16 cellular contexts compared by ENCODE assay signal in the genomic region with DNA sequence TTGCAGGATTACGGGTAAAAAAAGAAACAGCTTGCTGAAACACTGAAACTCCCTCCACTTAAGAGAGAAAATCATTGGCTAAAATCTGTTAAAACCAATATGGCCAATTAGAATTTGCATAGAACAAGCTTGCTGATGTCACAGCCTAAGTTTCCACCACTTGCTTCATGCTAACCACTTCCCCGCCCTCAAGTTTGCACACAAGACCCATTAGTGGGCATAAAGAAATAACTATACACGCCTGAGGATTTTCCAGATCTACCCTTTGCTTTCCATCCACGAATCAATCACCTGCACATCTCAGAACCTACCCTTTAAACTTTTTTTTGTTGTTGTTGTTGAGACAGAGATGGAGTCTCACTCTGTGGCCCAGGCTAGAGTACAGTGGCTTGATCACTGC. TPM values are rescaled to one million over a fixed set of nuclear protein-coding genes. Genes with fewer than 3 reads are reported as not detected.
DNase-seq lines count a peak whose midpoint lies in the region; ATAC-seq and TF ChIP-seq lines count a peak whose summit lies in the region.
"Had no signal": no experiment of that assay in that cellular context is flagged by ENCODE, and none has a peak within 500 bp of the region (broad histone marks: within the 10 kb centered on the region; RNA-seq: fewer than 3 reads in every experiment).

No MANE protein-coding gene starts in this region.

- H3K27me3 Mint-ChIP-seq in natural killer cell treated with Interleukin-12 subunit alpha and Interleukin-12 subunit beta and Interleukin-15 and Interleukin-18, amount 100 ng/mL, for 72 hours: no peaks in the 10 kb centered on the region
- H3K27me3 Mint-ChIP-seq in natural killer cell (ENCODE audit: low read depth in 2 of 2): no peaks in the 10 kb centered on the region
- no peaks in the 10 kb centered on the region for H3K27me3 Mint-ChIP-seq in IgD-negative memory B cell
- no peaks in the 10 kb centered on the region for H3K27me3 Mint-ChIP-seq in stimulated activated naive CD8-positive, alpha-beta T cell treated with anti-CD3 and anti-CD28 coated beads, Interleukin-15, Interleukin-2, amounts not matched to agents 100 ng/mL and 50 ng/mL, for 24 hours

- no peak for DNase-seq in natural killer cell treated with Interleukin-12 subunit alpha and Interleukin-12 subunit beta and Interleukin-15 and Interleukin-18, amount 100 ng/mL, for 72 hours (ENCODE audit: low spot score)
- DNase-seq in natural killer cell: no peak
- no peak for DNase-seq in colonic mucosa
- no peak for DNase-seq in NCI-H2227 treated with DMSO at 0.1 percent for 48 hours (lab: John Stamatoyannopoulos, UW)
- DNase-seq in right lobe of liver: no peak
- DNase-seq: EL, lower lobe of right lung, NCI-H1417 had no signal

- H3K4me1 ChIP-seq in colonic mucosa: no peaks in the 10 kb centered on the region
- no peaks in the 10 kb centered on the region for H3K4me1 ChIP-seq in right lobe of liver
- H3K4me1 ChIP-seq: lower lobe of right lung, parathyroid adenoma had no signal

- no peak for TF ChIP-seq CTCF in natural killer cell (IDR thresholded peaks at IDR 0.05)
- no peak for TF ChIP-seq CTCF in colonic mucosa (IDR thresholded peaks at IDR 0.05)
- TF ChIP-seq CTCF in right lobe of liver (IDR thresholded peaks at IDR 0.05): no peak

- ATAC-seq in natural killer cell treated with Interleukin-12 subunit alpha and Interleukin-12 subunit beta and Interleukin-15 and Interleukin-18, amount 100 ng/mL, for 72 hours: peak; percentile 59 to 77
- ATAC-seq in natural killer cell (no peak), GM21576 (IDR thresholded peaks at IDR 0.05; ENCODE audit: unreplicated experiment) (peak; percentile 30), right lobe of liver (no peak)
- ATAC-seq: lower lobe of right lung, SK-N-SH treated with all-trans-retinoic acid at 6 μM for 48 hours had no signal

- H3K36me3 ChIP-seq in colonic mucosa (no peaks in the 10 kb centered on the region), right lobe of liver (no peaks in the 10 kb centered on the region)

- intact Hi-C loops in natural killer cell (cut with micrococcal nuclease) (no loop called here), colonic mucosa (cut with DNase I) (loop anchor here (5.0 kb wide), 1 partner anchor 203 kb away; no protein-coding TSS in a partner anchor), right lobe of liver (cut with DNase I) (no loop called here)

- H3K27me3 ChIP-seq in colonic mucosa (no peaks in the 10 kb centered on the region), right lobe of liver (no peaks in the 10 kb centered on the region)
- H3K27me3 ChIP-seq: hepatocyte, tibial nerve had no signal

- no peaks in the 10 kb centered on the region for H3K36me3 Mint-ChIP-seq in natural killer cell treated with Interleukin-12 subunit alpha and Interleukin-12 subunit beta and Interleukin-15 and Interleukin-18, amount 100 ng/mL, for 72 hours
- H3K36me3 Mint-ChIP-seq in natural killer cell: no peaks in the 10 kb centered on the region
- H3K36me3 Mint-ChIP-seq in IgD-negative memory B cell: no peaks in the 10 kb centered on the region
- peaks cover 63% of the 10 kb centered on the region for H3K36me3 Mint-ChIP-seq in stimulated activated naive CD8-positive, alpha-beta T cell treated with anti-CD3 and anti-CD28 coated beads, Interleukin-15, Interleukin-2, amounts not matched to agents 100 ng/mL and 50 ng/mL, for 24 hours (ENCODE audit: low read depth)

- H3K27ac Mint-ChIP-seq in natural killer cell treated with Interleukin-12 subunit alpha and Interleukin-12 subunit beta and Interleukin-15 and Interleukin-18, amount 100 ng/mL, for 72 hours: peak overlapping the region; percentile 61 to 66
- H3K27ac Mint-ChIP-seq in natural killer cell (no peak overlapping the region), IgD-negative memory B cell (peak overlapping the region in 2 of 3 donors; percentile 46 to 55)
- H3K27ac Mint-ChIP-seq in stimulated activated naive CD8-positive, alpha-beta T cell treated with anti-CD3 and anti-CD28 coated beads, Interleukin-15, Interleukin-2, amounts not matched to agents 100 ng/mL and 50 ng/mL, for 24 hours: peak overlapping the region; percentile 91

- no peaks in the 10 kb centered on the region for H3K9me3 Mint-ChIP-seq in natural killer cell treated with Interleukin-12 subunit alpha and Interleukin-12 subunit beta and Interleukin-15 and Interleukin-18, amount 100 ng/mL, for 72 hours
- H3K9me3 Mint-ChIP-seq in natural killer cell: no peaks in the 10 kb centered on the region
- no peaks in the 10 kb centered on the region for H3K9me3 Mint-ChIP-seq in IgD-negative memory B cell
- no peaks in the 10 kb centered on the region for H3K9me3 Mint-ChIP-seq in stimulated activated naive CD8-positive, alpha-beta T cell treated with anti-CD3 and anti-CD28 coated beads, Interleukin-15, Interleukin-2, amounts not matched to agents 100 ng/mL and 50 ng/mL, for 24 hours

- peaks cover 6 to 30% of the 10 kb centered on the region in 2 donors for H3K4me1 Mint-ChIP-seq in natural killer cell treated with Interleukin-12 subunit alpha and Interleukin-12 subunit beta and Interleukin-15 and Interleukin-18, amount 100 ng/mL, for 72 hours (ENCODE audit: low read depth in 2 of 2)
- H3K4me1 Mint-ChIP-seq in natural killer cell: no peaks in the 10 kb centered on the region
- peaks cover 21 to 30% (median 28%) of the 10 kb centered on the region in 3 donors for H3K4me1 Mint-ChIP-seq in IgD-negative memory B cell
- peaks cover 65% of the 10 kb centered on the region for H3K4me1 Mint-ChIP-seq in stimulated activated naive CD8-positive, alpha-beta T cell treated with anti-CD3 and anti-CD28 coated beads, Interleukin-15, Interleukin-2, amounts not matched to agents 100 ng/mL and 50 ng/mL, for 24 hours (ENCODE audit: low read depth)

- H3K4me3 ChIP-seq in colonic mucosa: no peak overlapping the region
- no peak overlapping the region for H3K4me3 ChIP-seq in right lobe of liver
- H3K4me3 ChIP-seq: hepatocyte, lower lobe of right lung, tibial nerve had no signal

- no peaks in the 10 kb centered on the region for H3K9me3 ChIP-seq in colonic mucosa
- no peaks in the 10 kb centered on the region for H3K9me3 ChIP-seq in right lobe of liver
- H3K9me3 ChIP-seq: lower lobe of right lung, tibial nerve had no signal

- WGBS in right lobe of liver (ENCODE audit: insufficient coverage, low coverage, low lambda C conversion rate, missing lambda C conversion rate): 36% methylated on average over 4 of the region's 4 CpGs

- H3K27ac ChIP-seq in colonic mucosa (no peak overlapping the region), right lobe of liver (no peak overlapping the region)
- H3K27ac ChIP-seq: epithelial cell of prostate, hepatocyte, lower lobe of right lung, parathyroid adenoma, tibial nerve had no signal

- H3K9ac ChIP-seq in colonic mucosa (ENCODE audit: low read depth in 2 of 2, low read length in 2 of 2): no peak overlapping the region
- H3K9ac ChIP-seq: parathyroid adenoma had no signal

- H3K4me3 Mint-ChIP-seq in natural killer cell treated with Interleukin-12 subunit alpha and Interleukin-12 subunit beta and Interleukin-15 and Interleukin-18, amount 100 ng/mL, for 72 hours: peak overlapping the region; percentile 17
- H3K4me3 Mint-ChIP-seq in natural killer cell: no peak overlapping the region
- peak overlapping the region in 1 of 4 donors; percentile 65 for H3K4me3 Mint-ChIP-seq in IgD-negative memory B cell
- H3K4me3 Mint-ChIP-seq in stimulated activated naive CD8-positive, alpha-beta T cell treated with anti-CD3 and anti-CD28 coated beads, Interleukin-15, Interleukin-2, amounts not matched to agents 100 ng/mL and 50 ng/mL, for 24 hours: no peak overlapping the region

- no peak for TF ChIP-seq POLR2A in right lobe of liver (IDR thresholded peaks at IDR 0.05)

RNA-seq across cellular contexts. Expression of a gene that starts 42.7 kb away (rescaled TPM):
- under 1 TPM; 0.10 to 0.45 TPM for total RNA-seq in natural killer cell treated with Interleukin-12 subunit alpha and Interleukin-12 subunit beta and Interleukin-15 and Interleukin-18, amount 100 ng/mL, for 72 hours
- total RNA-seq in natural killer cell: under 1 TPM; 0.10 to 0.54 (median 0.25) TPM
- 0.11 TPM for polyA plus RNA-seq in IgD-negative memory B cell
- under 1 TPM in 1 of 2 donors, not detected in 1; 0.56 TPM for total RNA-seq in colonic mucosa
- under 1 TPM in 1 of 6 experiments, not detected in 5; 0.13 TPM for total RNA-seq in right lobe of liver

RNA-seq across cellular contexts. Expression of a gene that starts 48.9 kb away (rescaled TPM):
- 100 to 1,000 TPM; 119 to 127 TPM for total RNA-seq in natural killer cell treated with Interleukin-12 subunit alpha and Interleukin-12 subunit beta and Interleukin-15 and Interleukin-18, amount 100 ng/mL, for 72 hours
- total RNA-seq in natural killer cell (10 to 100 TPM; 14.9 to 19.4 (median 18.6) TPM), colonic mucosa (100 to 1,000 TPM in 1 of 2 donors, 10 to 100 TPM in 1; 73.7 to 100 TPM), right lobe of liver (10 to 100 TPM; 14.6 to 27.1 (median 21.9) TPM)
- polyA plus RNA-seq in IgD-negative memory B cell: 53.0 TPM

Comparison
In these comparisons a context has a peak if more than half of its experiments do, and no peak if none do; other contexts are left out.
1. ATAC-seq: peak in natural killer cell treated with Interleukin-12 subunit alpha and Interleukin-12 subunit beta and Interleukin-15 and Interleukin-18, amount 100 ng/mL, for 72 hours (2 of 2) and GM21576 (single experiment); none in natural killer cell (0 of 3) and right lobe of liver (0 of 4).
2. H3K27ac Mint-ChIP-seq: peak in natural killer cell treated with Interleukin-12 subunit alpha and Interleukin-12 subunit beta and Interleukin-15 and Interleukin-18, amount 100 ng/mL, for 72 hours (2 of 2), IgD-negative memory B cell (2 of 3) and stimulated activated naive CD8-positive, alpha-beta T cell treated with anti-CD3 and anti-CD28 coated beads, Interleukin-15, Interleukin-2, amounts not matched to agents 100 ng/mL and 50 ng/mL, for 24 hours (single experiment); none in natural killer cell (0 of 2).